2 cellular contexts compared by ENCODE assay signal in the genomic region with DNA sequence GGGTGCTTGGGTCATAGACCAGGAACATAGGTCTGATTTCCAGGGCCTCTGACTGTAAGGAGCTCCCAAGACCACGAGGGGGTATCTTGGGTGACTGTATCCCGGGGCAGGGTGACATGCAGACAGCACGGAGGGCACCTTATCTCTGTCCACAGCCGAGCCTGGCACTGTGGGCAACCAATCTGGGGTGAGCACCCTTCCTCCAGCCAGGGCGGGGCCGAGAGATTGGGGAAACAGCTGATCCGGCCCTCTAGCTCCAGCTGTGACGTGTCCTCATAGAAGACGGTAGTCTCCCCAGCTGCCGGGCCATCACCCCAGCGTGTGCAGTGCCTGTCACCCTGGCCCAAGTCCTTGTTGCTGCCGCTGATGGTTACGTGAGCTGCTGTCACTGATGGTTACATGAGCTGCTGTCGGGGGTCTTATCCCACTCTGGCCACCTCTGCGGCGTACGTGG.
TF ChIP-seq lines count a peak whose summit lies in the region.

No MANE protein-coding gene starts in this region.

TF ChIP-seq in HCT116, 20 proteins besides CTCF, POLR2A, EP300 and RAD21:
- TF ChIP-seq CBX3 (IDR thresholded peaks at IDR 0.05; ENCODE audit: low read depth) (no peak), EGR1 (IDR thresholded peaks at IDR 0.05; ENCODE audit: low read depth) (no peak), ZFX (IDR thresholded peaks at IDR 0.05) (no peak)
- TF ChIP-seq, protein P1, sequence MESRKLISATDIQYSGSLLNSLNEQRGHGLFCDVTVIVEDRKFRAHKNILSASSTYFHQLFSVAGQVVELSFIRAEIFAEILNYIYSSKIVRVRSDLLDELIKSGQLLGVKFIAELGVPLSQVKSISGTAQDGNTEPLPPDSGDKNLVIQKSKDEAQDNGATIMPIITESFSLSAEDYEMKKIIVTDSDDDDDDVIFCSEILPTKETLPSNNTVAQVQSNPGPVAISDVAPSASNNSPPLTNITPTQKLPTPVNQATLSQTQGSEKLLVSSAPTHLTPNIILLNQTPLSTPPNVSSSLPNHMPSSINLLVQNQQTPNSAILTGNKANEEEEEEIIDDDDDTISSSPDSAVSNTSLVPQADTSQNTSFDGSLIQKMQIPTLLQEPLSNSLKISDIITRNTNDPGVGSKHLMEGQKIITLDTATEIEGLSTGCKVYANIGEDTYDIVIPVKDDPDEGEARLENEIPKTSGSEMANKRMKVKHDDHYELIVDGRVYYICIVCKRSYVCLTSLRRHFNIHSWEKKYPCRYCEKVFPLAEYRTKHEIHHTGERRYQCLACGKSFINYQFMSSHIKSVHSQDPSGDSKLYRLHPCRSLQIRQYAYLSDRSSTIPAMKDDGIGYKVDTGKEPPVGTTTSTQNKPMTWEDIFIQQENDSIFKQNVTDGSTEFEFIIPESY (IDR thresholded peaks at IDR 0.05; ENCODE audit: extremely low read depth, insufficient replicate concordance, low read length) = no peak
- TF ChIP-seq, protein P2, sequence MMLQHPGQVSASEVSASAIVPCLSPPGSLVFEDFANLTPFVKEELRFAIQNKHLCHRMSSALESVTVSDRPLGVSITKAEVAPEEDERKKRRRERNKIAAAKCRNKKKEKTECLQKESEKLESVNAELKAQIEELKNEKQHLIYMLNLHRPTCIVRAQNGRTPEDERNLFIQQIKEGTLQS (IDR thresholded peaks at IDR 0.05) = no peak
TF ChIP-seq in HCT116: peak in this region for 0.

TF ChIP-seq in K562, 482 proteins besides CTCF, POLR2A, EP300 and RAD21:
- TF ChIP-seq TCF3 (CRISPR knock-in tag; IDR thresholded peaks at IDR 0.05) (0 out of 2 replicates have a peak, but pooled peaks have one; percentile 45), MYNN (IDR thresholded peaks at IDR 0.05) (0 out of 2 replicates have a peak, but pooled peaks have one; percentile 18), MYNN (CRISPR knock-in tag; IDR thresholded peaks at IDR 0.05) (no peak), ZFP30 (CRISPR knock-in tag; IDR thresholded peaks at IDR 0.05; ENCODE audit: borderline replicate concordance) (no peak), ESRRB (CRISPR knock-in tag; IDR thresholded peaks at IDR 0.05; ENCODE audit: borderline replicate concordance) (no peak), KDM4B (IDR thresholded peaks at IDR 0.05; ENCODE audit: borderline replicate concordance in 2 of 2, low read depth in 1 of 2) (no peak), LARP7 (IDR thresholded peaks at IDR 0.05) (no peak), ZNF282 (CRISPR knock-in tag; IDR thresholded peaks at IDR 0.05) (no peak), CBFA2T3 (IDR thresholded peaks at IDR 0.05) (peak; percentile 45), SP2 (IDR thresholded peaks at IDR 0.05; ENCODE audit: extremely low read depth, low read depth, low read length, poor library complexity, severe bottlenecking) (no peak), CBFA2T2 (conservative IDR thresholded peaks at IDR 0.05) (peak; percentile 28; the same call in 1 of the 2 replicates)
- TF ChIP-seq, protein P3, sequence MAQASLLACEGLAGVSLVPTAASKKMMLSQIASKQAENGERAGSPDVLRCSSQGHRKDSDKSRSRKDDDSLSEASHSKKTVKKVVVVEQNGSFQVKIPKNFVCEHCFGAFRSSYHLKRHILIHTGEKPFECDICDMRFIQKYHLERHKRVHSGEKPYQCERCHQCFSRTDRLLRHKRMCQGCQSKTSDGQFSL (CRISPR knock-in tag; IDR thresholded peaks at IDR 0.05) = peak; percentile 78
- TF ChIP-seq, protein P3 (tag; IDR thresholded peaks at IDR 0.05) = no peak
- TF ChIP-seq, protein P4, sequence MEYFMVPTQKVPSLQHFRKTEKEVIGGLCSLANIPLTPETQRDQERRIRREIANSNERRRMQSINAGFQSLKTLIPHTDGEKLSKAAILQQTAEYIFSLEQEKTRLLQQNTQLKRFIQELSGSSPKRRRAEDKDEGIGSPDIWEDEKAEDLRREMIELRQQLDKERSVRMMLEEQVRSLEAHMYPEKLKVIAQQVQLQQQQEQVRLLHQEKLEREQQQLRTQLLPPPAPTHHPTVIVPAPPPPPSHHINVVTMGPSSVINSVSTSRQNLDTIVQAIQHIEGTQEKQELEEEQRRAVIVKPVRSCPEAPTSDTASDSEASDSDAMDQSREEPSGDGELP (CRISPR knock-in tag; IDR thresholded peaks at IDR 0.05; ENCODE audit: borderline replicate concordance) = peak; percentile 92
- TF ChIP-seq, protein P5, sequence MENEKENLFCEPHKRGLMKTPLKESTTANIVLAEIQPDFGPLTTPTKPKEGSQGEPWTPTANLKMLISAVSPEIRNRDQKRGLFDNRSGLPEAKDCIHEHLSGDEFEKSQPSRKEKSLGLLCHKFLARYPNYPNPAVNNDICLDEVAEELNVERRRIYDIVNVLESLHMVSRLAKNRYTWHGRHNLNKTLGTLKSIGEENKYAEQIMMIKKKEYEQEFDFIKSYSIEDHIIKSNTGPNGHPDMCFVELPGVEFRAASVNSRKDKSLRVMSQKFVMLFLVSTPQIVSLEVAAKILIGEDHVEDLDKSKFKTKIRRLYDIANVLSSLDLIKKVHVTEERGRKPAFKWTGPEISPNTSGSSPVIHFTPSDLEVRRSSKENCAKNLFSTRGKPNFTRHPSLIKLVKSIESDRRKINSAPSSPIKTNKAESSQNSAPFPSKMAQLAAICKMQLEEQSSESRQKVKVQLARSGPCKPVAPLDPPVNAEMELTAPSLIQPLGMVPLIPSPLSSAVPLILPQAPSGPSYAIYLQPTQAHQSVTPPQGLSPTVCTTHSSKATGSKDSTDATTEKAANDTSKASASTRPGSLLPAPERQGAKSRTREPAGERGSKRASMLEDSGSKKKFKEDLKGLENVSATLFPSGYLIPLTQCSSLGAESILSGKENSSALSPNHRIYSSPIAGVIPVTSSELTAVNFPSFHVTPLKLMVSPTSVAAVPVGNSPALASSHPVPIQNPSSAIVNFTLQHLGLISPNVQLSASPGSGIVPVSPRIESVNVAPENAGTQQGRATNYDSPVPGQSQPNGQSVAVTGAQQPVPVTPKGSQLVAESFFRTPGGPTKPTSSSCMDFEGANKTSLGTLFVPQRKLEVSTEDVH (IDR thresholded peaks at IDR 0.05; ENCODE audit: low read depth, partially characterized antibody) = no peak
